In the genomic region with DNA sequence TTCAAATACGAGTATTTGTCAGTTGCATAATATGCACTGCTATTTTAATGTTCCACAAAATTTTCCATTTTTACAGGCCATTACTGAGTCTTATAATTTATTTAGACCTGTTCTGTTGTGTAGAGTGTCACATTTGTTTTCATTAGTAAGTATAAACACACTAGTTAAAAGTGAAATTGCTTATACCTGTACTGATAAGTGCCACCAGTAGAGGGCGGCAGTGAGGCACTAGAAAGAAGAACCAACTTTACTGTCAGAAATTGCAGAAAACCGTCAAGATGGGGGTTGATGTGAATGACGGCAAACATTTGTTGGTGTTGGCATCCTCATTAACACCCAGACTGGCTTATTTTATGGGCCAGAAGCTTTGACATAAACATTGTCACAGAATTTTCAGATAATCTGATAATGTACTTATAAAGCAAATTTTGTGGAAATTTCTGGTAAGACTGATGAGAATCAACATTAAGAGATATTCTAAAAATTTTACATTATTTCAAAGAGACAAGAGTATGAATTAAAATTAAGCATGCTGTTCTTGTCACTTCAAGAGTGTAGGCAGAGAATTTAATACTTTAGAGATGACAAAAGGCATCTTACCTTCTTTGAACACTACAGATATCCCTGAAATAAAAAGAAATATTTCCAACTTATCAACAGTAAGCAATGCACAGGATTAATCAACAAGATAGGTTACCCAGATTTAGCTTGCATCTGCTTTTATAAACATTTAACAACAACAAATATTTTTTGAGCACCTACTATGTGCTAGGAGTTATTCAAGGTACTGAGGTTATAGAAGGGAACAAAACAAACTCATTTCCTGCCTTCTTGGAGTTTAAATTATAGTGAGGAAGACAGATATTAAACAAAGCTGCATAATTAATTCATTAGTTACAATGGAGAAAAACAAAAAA, we compare ENCODE assay signal across 8 cellular contexts. TPM values are rescaled to one million over a fixed set of nuclear protein-coding genes. Genes with fewer than 3 reads are reported as not detected.
DNase-seq lines count a peak whose midpoint lies in the region; ATAC-seq and TF ChIP-seq lines count a peak whose summit lies in the region.

No MANE protein-coding gene starts in this region.

- TF ChIP-seq CTCF in WTC11 (IDR thresholded peaks at IDR 0.05): peak; percentile 87
- peak; percentile 88 for TF ChIP-seq CTCF in cardiac fibroblast (IDR thresholded peaks at IDR 0.05; ENCODE audit: low read depth, low read length)

- H3K27me3 Mint-ChIP-seq in WTC11 (ENCODE audit: low read depth): peaks cover 5% of the 10 kb centered on the region

- peak; percentile 71; the same call in 1 of the 2 replicates for ATAC-seq in WTC11

- H3K4me1 Mint-ChIP-seq in WTC11: no peaks in the 10 kb centered on the region

- DNase-seq in NCI-H2171 treated with DMSO at 0.1 percent for 48 hours (lab: John Stamatoyannopoulos, UW) (peak; percentile 30), NCI-H2171 (lab: John Stamatoyannopoulos, UW) (no peak), NCI-H1436 (lab: John Stamatoyannopoulos, UW) (peak; percentile 48), WTC11 (ENCODE audit: low spot score) (peak; percentile 72), cardiac fibroblast (ENCODE audit: low read depth in 2 of 2) (peak; percentile 69 to 75), kidney tubule cell (ENCODE audit: low spot score) (peak; percentile 67), DMS79 treated with DMSO at 0.1 percent for 48 hours (lab: John Stamatoyannopoulos, UW) (no peak)
- peak; percentile 75 for DNase-seq in stimulated activated CD4-positive, alpha-beta T cell treated with anti-CD3 and anti-CD28 coated beads, Interleukin-4, amount 100 ng/mL, for 1 hour

- no peaks in the 10 kb centered on the region for H3K36me3 Mint-ChIP-seq in WTC11

- POLR2A ChIA-PET in WTC11 (lab: Charles Lee): no interaction called here

- H3K9me3 Mint-ChIP-seq in WTC11: no peaks in the 10 kb centered on the region

- no peak overlapping the region for H3K27ac Mint-ChIP-seq in WTC11

- no peak overlapping the region for H3K4me3 ChIP-seq in cardiac fibroblast (replicated peaks in 1 of 2; ENCODE audit: low read depth in 2 of 2, low read length in 2 of 2)

- CTCF ChIA-PET in WTC11 (lab: Charles Lee): interaction anchor here (1.1 to 1.2 kb wide), 4 partner anchors 200 to 202 kb away, joined by 3 to 7 read pairs (median 4); no protein-coding TSS in a partner anchor

- H3K4me3 Mint-ChIP-seq in WTC11: no peak overlapping the region

TF ChIP-seq in WTC11, 78 proteins besides CTCF, POLR2A, EP300 and RAD21:
- TF ChIP-seq ZNF396 (CRISPR knock-in tag; IDR thresholded peaks at IDR 0.05; ENCODE audit: borderline replicate concordance) (no peak), ZNF671 (CRISPR knock-in tag; IDR thresholded peaks at IDR 0.05) (no peak), ESRRA (CRISPR knock-in tag; IDR thresholded peaks at IDR 0.05; ENCODE audit: borderline replicate concordance) (no peak)
- TF ChIP-seq, protein P1, sequence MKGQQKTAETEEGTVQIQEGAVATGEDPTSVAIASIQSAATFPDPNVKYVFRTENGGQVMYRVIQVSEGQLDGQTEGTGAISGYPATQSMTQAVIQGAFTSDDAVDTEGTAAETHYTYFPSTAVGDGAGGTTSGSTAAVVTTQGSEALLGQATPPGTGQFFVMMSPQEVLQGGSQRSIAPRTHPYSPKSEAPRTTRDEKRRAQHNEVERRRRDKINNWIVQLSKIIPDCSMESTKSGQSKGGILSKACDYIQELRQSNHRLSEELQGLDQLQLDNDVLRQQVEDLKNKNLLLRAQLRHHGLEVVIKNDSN (CRISPR knock-in tag; IDR thresholded peaks at IDR 0.05): no peak
- TF ChIP-seq, protein P2, sequence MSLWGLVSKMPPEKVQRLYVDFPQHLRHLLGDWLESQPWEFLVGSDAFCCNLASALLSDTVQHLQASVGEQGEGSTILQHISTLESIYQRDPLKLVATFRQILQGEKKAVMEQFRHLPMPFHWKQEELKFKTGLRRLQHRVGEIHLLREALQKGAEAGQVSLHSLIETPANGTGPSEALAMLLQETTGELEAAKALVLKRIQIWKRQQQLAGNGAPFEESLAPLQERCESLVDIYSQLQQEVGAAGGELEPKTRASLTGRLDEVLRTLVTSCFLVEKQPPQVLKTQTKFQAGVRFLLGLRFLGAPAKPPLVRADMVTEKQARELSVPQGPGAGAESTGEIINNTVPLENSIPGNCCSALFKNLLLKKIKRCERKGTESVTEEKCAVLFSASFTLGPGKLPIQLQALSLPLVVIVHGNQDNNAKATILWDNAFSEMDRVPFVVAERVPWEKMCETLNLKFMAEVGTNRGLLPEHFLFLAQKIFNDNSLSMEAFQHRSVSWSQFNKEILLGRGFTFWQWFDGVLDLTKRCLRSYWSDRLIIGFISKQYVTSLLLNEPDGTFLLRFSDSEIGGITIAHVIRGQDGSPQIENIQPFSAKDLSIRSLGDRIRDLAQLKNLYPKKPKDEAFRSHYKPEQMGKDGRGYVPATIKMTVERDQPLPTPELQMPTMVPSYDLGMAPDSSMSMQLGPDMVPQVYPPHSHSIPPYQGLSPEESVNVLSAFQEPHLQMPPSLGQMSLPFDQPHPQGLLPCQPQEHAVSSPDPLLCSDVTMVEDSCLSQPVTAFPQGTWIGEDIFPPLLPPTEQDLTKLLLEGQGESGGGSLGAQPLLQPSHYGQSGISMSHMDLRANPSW (CRISPR knock-in tag; conservative IDR thresholded peaks at IDR 0.05; ENCODE audit: low read depth): no peak
TF ChIP-seq in WTC11: peak in this region for 0.

RNA-seq across cellular contexts. Expression of gene ALPK1, which starts 24.9 kb away (rescaled TPM):
- total RNA-seq in WTC11 (2021): 0.37 to 0.57 TPM (median 0.50 TPM) in 3 replicates

RNA-seq across cellular contexts. Expression of gene TIFA, which starts 36.3 kb away (rescaled TPM):
- total RNA-seq in WTC11 (2021): 1.4 to 3.6 TPM (median 1.8 TPM) in 3 replicates

Comparison
In these comparisons a context has a peak if more than half of its experiments do, and no peak if none do; other contexts are left out.
1. DNase-seq: peak in NCI-H2171 treated with DMSO at 0.1 percent for 48 hours (single experiment), NCI-H1436 (single experiment), WTC11 (single experiment), cardiac fibroblast (2 of 2), kidney tubule cell (single experiment) and stimulated activated CD4-positive, alpha-beta T cell treated with anti-CD3 and anti-CD28 coated beads, Interleukin-4, amount 100 ng/mL, for 1 hour (single experiment); none in NCI-H2171 (single experiment) and DMS79 treated with DMSO at 0.1 percent for 48 hours (single experiment).